In the genomic region with DNA sequence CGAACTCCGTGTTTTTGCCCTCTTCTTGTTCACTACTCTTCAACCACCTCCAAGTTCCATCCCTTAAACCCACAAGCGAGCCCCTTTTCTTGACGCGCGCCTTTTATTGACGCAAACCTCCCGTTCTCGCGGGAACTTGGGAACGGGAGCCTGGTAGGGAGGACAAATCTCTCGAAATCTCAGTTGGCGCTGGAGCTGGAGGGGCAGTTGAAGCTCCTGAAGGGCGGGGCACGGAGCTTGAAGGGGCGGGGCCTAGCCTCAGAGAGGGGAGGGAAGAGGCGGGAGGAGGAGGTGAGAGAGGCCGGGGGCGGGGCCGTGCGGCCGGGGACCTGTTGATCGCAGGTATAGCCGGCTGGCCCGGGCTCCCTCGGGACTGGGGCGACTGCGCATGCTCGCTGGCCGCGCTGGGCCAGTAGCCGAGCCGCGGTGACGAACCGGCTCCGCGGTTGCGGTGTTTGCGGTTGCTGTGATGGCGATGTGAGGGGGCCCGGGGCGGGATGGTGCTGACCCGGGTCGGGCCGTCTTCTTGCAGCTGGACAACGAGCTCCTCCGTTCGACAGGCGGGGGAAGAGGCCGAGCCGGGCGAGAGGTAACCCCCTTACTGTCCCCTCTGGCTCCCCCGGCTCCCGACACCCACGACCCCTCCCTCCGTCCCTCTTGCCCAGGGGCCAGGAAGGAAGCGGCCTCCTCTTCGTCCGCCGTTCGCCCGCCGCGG, we compare ENCODE assay signal across 1 cellular context.
TF ChIP-seq lines count a peak whose summit lies in the region.

A gene (plus strand): TSS at position 395 of the 715 bp plus-strand sequence. CDS start 14,835 bp downstream, outside the sequence.

TF ChIP-seq in K562, 482 proteins besides CTCF, POLR2A, EP300 and RAD21 (continued from another document and continues in another):
- TF ChIP-seq SRSF9 (IDR thresholded peaks at IDR 0.05; ENCODE audit: borderline replicate concordance, low read depth, low read length) (no peak), ZKSCAN8 (CRISPR knock-in tag; IDR thresholded peaks at IDR 0.05) (no peak), HCFC1 (IDR thresholded peaks at IDR 0.05; ENCODE audit: low read depth, low read length) (peak; percentile 65; the same call in 1 of the 2 replicates), NBN (IDR thresholded peaks at IDR 0.05; ENCODE audit: low read depth) (no peak), NFIC (IDR thresholded peaks at IDR 0.05) (peak; percentile 48), SAP30 (IDR thresholded peaks at IDR 0.05; ENCODE audit: borderline replicate concordance, insufficient read depth, low read depth, low read length, poor library complexity, severe bottlenecking) (no peak), HEY1 (CRISPR knock-in tag; IDR thresholded peaks at IDR 0.05; ENCODE audit: borderline replicate concordance) (no peak), GABPB1 (CRISPR knock-in tag; IDR thresholded peaks at IDR 0.05) (peak; percentile 35; the same call in 1 of the 2 replicates), POLR2AphosphoS5 (IDR thresholded peaks at IDR 0.05; ENCODE audit: control insufficient read depth, insufficient read depth, low read depth, low read length) (peak; percentile 93), PTTG1 (tag; IDR thresholded peaks at IDR 0.05; ENCODE audit: low read depth) (no peak), ZNF778 (CRISPR knock-in tag; IDR thresholded peaks at IDR 0.05) (no peak), CBFA2T3 (IDR thresholded peaks at IDR 0.05) (no peak), HDAC1 (IDR thresholded peaks at IDR 0.05) (peak in 1 of 2 experiments; percentile 93; a peak in 2 of 4 replicates), ZNF174 (CRISPR knock-in tag; IDR thresholded peaks at IDR 0.05) (no peak), U2AF1 (optimal IDR thresholded peaks at IDR 0.05; ENCODE audit: low read depth, low read length) (no peak)
- TF ChIP-seq, protein P1, sequence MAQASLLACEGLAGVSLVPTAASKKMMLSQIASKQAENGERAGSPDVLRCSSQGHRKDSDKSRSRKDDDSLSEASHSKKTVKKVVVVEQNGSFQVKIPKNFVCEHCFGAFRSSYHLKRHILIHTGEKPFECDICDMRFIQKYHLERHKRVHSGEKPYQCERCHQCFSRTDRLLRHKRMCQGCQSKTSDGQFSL (CRISPR knock-in tag; IDR thresholded peaks at IDR 0.05), result peak; percentile 62; the same call in 1 of the 2 replicates
- TF ChIP-seq, protein P1 (tag; IDR thresholded peaks at IDR 0.05), result peak in 1 of 2 experiments; percentile 74; a peak in 1 of 4 replicates
- TF ChIP-seq, protein P2, sequence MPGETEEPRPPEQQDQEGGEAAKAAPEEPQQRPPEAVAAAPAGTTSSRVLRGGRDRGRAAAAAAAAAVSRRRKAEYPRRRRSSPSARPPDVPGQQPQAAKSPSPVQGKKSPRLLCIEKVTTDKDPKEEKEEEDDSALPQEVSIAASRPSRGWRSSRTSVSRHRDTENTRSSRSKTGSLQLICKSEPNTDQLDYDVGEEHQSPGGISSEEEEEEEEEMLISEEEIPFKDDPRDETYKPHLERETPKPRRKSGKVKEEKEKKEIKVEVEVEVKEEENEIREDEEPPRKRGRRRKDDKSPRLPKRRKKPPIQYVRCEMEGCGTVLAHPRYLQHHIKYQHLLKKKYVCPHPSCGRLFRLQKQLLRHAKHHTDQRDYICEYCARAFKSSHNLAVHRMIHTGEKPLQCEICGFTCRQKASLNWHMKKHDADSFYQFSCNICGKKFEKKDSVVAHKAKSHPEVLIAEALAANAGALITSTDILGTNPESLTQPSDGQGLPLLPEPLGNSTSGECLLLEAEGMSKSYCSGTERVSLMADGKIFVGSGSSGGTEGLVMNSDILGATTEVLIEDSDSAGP (CRISPR knock-in tag; IDR thresholded peaks at IDR 0.05), result no peak
- TF ChIP-seq, protein P3, sequence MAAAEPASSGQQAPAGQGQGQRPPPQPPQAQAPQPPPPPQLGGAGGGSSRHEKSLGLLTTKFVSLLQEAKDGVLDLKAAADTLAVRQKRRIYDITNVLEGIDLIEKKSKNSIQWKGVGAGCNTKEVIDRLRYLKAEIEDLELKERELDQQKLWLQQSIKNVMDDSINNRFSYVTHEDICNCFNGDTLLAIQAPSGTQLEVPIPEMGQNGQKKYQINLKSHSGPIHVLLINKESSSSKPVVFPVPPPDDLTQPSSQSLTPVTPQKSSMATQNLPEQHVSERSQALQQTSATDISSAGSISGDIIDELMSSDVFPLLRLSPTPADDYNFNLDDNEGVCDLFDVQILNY (CRISPR knock-in tag; IDR thresholded peaks at IDR 0.05), result no peak
- TF ChIP-seq, protein P4, sequence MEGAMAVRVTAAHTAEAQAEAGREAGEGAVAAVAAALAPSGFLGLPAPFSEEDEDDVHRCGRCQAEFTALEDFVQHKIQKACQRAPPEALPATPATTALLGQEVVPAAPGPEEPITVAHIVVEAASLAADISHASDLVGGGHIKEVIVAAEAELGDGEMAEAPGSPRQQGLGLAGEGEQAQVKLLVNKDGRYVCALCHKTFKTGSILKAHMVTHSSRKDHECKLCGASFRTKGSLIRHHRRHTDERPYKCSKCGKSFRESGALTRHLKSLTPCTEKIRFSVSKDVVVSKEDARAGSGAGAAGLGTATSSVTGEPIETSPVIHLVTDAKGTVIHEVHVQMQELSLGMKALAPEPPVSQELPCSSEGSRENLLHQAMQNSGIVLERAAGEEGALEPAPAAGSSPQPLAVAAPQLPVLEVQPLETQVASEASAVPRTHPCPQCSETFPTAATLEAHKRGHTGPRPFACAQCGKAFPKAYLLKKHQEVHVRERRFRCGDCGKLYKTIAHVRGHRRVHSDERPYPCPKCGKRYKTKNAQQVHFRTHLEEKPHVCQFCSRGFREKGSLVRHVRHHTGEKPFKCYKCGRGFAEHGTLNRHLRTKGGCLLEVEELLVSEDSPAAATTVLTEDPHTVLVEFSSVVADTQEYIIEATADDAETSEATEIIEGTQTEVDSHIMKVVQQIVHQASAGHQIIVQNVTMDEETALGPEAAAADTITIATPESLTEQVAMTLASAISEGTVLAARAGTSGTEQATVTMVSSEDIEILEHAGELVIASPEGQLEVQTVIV (CRISPR knock-in tag; IDR thresholded peaks at IDR 0.05; ENCODE audit: borderline replicate concordance), result no peak
- TF ChIP-seq, protein P5, sequence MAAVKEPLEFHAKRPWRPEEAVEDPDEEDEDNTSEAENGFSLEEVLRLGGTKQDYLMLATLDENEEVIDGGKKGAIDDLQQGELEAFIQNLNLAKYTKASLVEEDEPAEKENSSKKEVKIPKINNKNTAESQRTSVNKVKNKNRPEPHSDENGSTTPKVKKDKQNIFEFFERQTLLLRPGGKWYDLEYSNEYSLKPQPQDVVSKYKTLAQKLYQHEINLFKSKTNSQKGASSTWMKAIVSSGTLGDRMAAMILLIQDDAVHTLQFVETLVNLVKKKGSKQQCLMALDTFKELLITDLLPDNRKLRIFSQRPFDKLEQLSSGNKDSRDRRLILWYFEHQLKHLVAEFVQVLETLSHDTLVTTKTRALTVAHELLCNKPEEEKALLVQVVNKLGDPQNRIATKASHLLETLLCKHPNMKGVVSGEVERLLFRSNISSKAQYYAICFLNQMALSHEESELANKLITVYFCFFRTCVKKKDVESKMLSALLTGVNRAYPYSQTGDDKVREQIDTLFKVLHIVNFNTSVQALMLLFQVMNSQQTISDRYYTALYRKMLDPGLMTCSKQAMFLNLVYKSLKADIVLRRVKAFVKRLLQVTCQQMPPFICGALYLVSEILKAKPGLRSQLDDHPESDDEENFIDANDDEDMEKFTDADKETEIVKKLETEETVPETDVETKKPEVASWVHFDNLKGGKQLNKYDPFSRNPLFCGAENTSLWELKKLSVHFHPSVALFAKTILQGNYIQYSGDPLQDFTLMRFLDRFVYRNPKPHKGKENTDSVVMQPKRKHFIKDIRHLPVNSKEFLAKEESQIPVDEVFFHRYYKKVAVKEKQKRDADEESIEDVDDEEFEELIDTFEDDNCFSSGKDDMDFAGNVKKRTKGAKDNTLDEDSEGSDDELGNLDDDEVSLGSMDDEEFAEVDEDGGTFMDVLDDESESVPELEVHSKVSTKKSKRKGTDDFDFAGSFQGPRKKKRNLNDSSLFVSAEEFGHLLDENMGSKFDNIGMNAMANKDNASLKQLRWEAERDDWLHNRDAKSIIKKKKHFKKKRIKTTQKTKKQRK (IDR thresholded peaks at IDR 0.05; ENCODE audit: borderline replicate concordance, low read depth, low read length), result no peak
- TF ChIP-seq, protein P6, sequence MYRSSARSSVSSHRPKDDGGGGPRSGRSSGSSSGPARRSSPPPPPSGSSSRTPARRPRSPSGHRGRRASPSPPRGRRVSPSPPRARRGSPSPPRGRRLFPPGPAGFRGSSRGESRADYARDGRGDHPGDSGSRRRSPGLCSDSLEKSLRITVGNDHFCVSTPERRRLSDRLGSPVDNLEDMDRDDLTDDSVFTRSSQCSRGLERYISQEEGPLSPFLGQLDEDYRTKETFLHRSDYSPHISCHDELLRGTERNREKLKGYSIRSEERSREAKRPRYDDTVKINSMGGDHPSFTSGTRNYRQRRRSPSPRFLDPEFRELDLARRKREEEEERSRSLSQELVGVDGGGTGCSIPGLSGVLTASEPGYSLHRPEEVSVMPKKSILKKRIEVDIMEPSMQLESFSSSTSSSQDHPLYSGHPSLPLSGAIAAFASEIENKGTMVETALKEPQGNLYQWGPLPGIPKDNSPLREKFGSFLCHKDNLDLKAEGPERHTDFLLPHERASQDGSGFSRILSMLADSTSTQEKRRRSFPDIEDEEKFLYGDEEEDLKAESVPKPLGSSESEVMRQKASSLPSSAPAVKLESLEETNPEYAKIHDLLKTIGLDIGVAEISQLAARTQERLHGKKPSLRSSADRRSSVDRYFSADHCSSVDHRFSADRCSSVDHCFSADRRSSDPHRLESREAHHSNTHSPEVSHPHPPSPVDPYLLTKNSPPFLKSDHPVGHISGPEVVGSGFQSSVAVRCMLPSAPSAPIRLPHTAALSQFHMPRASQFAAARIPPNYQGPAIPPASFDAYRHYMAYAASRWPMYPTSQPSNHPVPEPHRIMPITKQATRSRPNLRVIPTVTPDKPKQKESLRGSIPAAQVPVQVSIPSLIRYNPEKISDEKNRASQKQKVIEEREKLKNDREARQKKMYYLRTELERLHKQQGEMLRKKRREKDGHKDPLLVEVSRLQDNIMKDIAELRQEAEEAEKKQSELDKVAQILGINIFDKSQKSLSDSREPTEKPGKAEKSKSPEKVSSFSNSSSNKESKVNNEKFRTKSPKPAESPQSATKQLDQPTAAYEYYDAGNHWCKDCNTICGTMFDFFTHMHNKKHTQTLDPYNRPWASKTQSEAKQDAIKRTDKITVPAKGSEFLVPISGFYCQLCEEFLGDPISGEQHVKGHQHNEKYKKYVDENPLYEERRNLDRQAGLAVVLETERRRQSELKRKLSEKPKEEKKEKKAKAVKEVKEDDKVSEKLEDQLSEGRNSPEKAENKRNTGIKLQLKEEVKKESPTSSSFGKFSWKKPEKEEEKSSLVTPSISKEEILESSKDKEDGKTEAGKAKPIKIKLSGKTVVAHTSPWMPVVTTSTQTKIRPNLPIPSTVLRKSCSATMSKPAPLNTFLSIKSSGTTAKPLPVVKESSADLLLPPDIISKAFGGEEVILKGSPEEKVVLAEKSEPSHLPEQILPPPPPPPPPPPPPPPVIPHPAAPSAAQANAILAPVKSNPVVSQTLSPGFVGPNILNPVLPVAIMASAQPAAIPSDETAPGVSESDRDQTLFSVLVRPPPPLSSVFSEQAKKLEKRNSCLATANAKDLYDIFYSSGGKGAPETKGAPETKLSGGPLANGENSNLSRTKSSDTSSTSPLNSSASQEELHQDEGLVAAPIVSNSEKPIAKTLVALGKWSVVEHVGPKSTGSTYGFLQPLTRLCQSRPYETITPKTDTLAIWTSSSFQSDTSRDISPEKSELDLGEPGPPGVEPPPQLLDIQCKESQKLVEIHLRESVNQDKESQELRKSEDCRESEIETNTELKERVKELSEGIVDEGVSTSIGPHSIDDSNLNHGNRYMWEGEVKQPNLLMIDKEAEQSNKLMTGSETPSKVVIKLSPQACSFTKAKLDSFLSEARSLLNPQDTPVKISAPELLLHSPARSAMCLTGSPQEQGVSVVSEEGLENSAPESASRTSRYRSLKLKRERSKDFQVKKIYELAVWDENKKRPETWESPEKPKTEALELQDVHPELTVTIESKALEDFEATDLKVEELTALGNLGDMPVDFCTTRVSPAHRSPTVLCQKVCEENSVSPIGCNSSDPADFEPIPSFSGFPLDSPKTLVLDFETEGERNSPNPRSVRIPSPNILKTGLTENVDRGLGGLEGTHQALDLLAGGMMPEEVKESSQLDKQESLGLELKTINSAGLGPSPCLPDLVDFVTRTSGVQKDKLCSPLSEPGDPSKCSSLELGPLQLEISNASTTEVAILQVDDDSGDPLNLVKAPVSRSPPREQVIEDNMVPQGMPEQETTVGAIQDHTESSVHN (IDR thresholded peaks at IDR 0.05; ENCODE audit: borderline replicate concordance in 1 of 2, low read depth in 1 of 2), result no peak
